19 cellular contexts compared by ENCODE assay signal in genomic region chr9:109977521-109977920, GRCh38.
DNase-seq lines count a peak whose midpoint lies in the region; ATAC-seq and TF ChIP-seq lines count a peak whose summit lies in the region.
"Had no signal": no experiment of that assay in that cellular context is flagged by ENCODE, and none has a peak within 500 bp of the region (broad histone marks: within the 10 kb centered on the region; RNA-seq: fewer than 3 reads in every experiment).

No MANE protein-coding gene starts in this region.

- no peak overlapping the region for H3K4me3 Mint-ChIP-seq in activated CD4-positive, alpha-beta T cell treated with anti-CD3 and anti-CD28 coated beads, Interleukin-2, amount 10 ng/mL, durations not matched to agents 24 days and 14 days
- H3K4me3 Mint-ChIP-seq in endodermal cell = no peak overlapping the region
- H3K4me3 Mint-ChIP-seq: CD4-positive, alpha-beta memory T cell had no signal

- no peak for DNase-seq in activated CD4-positive, alpha-beta T cell treated with anti-CD3 and anti-CD28 coated beads, Interleukin-2, amount 10 ng/mL, durations not matched to agents 24 days and 14 days
- DNase-seq in activated CD4-positive, alpha-beta T cell treated with anti-CD3 and anti-CD28 coated beads for 1 hour = no peak
- DNase-seq in stimulated activated CD4-positive, alpha-beta T cell treated with anti-CD3 and anti-CD28 coated beads, Interleukin-1b, Interleukin-23, amount 100 ng/mL, for 48 hours = peak; percentile 60
- DNase-seq in stimulated activated CD4-positive, alpha-beta T cell treated with anti-CD3 and anti-CD28 coated beads, Interleukin-4, amount 100 ng/mL, for 24 hours = no peak
- DNase-seq in endodermal cell (peak; percentile 10), SHP77 (lab: John Stamatoyannopoulos, UW) (no peak)
- DNase-seq: CD4-positive, alpha-beta memory T cell; DMS53; EL; GOT3; MM.1S; NCI-H1092; NCI-H1436 treated with DMSO at 0.1 percent for 48 hours; NCI-H2029; NCI-H526; PC-9 had no signal

- peaks cover 3% of the 10 kb centered on the region for H3K36me3 Mint-ChIP-seq in activated CD4-positive, alpha-beta T cell treated with anti-CD3 and anti-CD28 coated beads, Interleukin-2, amount 10 ng/mL, durations not matched to agents 24 days and 14 days (ENCODE audit: low read depth)
- H3K36me3 Mint-ChIP-seq in endodermal cell (ENCODE audit: low read depth) = no peaks in the 10 kb centered on the region
- H3K36me3 Mint-ChIP-seq: CD4-positive, alpha-beta memory T cell had no signal

- H3K4me1 ChIP-seq in endodermal cell (ENCODE audit: control insufficient read depth, insufficient read depth, low read length) = no peaks in the 10 kb centered on the region

- no peaks in the 10 kb centered on the region for H3K9me3 ChIP-seq in endodermal cell (ENCODE audit: control insufficient read depth, low read length)

- no peaks in the 10 kb centered on the region for H3K36me3 ChIP-seq in endodermal cell (ENCODE audit: control insufficient read depth, insufficient read depth, low read length)

- H3K27ac ChIP-seq in endodermal cell (ENCODE audit: low read depth, low read length) = no peak overlapping the region
- H3K27ac ChIP-seq: PC-9, RWPE1 had no signal

- H3K9ac ChIP-seq in endodermal cell (ENCODE audit: extremely low read depth, low read length, poor library complexity, severe bottlenecking) = no peak overlapping the region

- H3K9me3 Mint-ChIP-seq in activated CD4-positive, alpha-beta T cell treated with anti-CD3 and anti-CD28 coated beads, Interleukin-2, amount 10 ng/mL, durations not matched to agents 24 days and 14 days = peaks cover 5% of the 10 kb centered on the region
- peaks cover 6% of the 10 kb centered on the region for H3K9me3 Mint-ChIP-seq in endodermal cell

- no peak for ATAC-seq in GM19463 (IDR thresholded peaks at IDR 0.05; ENCODE audit: unreplicated experiment)
- ATAC-seq: HCT116 had no signal

- H3K4me1 Mint-ChIP-seq in activated CD4-positive, alpha-beta T cell treated with anti-CD3 and anti-CD28 coated beads, Interleukin-2, amount 10 ng/mL, durations not matched to agents 24 days and 14 days = peaks cover 54% of the 10 kb centered on the region
- no peaks in the 10 kb centered on the region for H3K4me1 Mint-ChIP-seq in endodermal cell

- WGBS in endodermal cell (ENCODE audit: insufficient coverage in 1 of 2, insufficient read length in 1 of 2), 2 experiments = 94 to 100% methylated on average over 2 of the region's 2 CpGs

- no peak for TF ChIP-seq CTCF in endodermal cell (conservative IDR thresholded peaks at IDR 0.05)

- no peak overlapping the region for H3K4me3 ChIP-seq in endodermal cell (ENCODE audit: low read length)
- H3K4me3 ChIP-seq: PC-9 had no signal

- intact Hi-C loops in activated CD4-positive, alpha-beta T cell treated with anti-CD3 and anti-CD28 coated beads, Interleukin-2, amount 10 ng/mL, durations not matched to agents 24 days and 14 days (cut with micrococcal nuclease) = loop anchor here (2.0 to 10.0 kb wide), 2 partner anchors 27 to 533 kb away; no protein-coding TSS in a partner anchor

- no peaks in the 10 kb centered on the region for H3K27me3 ChIP-seq in endodermal cell (ENCODE audit: control insufficient read depth, insufficient read depth, low read length, poor library complexity, severe bottlenecking)

- no peaks in the 10 kb centered on the region for H3K27me3 Mint-ChIP-seq in activated CD4-positive, alpha-beta T cell treated with anti-CD3 and anti-CD28 coated beads, Interleukin-2, amount 10 ng/mL, durations not matched to agents 24 days and 14 days
- H3K27me3 Mint-ChIP-seq in endodermal cell (ENCODE audit: insufficient read depth) = no peaks in the 10 kb centered on the region
- H3K27me3 Mint-ChIP-seq: CD4-positive, alpha-beta memory T cell had no signal

- peak overlapping the region; percentile 36 for H3K27ac Mint-ChIP-seq in activated CD4-positive, alpha-beta T cell treated with anti-CD3 and anti-CD28 coated beads, Interleukin-2, amount 10 ng/mL, durations not matched to agents 24 days and 14 days
- no peak overlapping the region for H3K27ac Mint-ChIP-seq in endodermal cell

Comparison
In these comparisons a context has a peak if more than half of its experiments do, and no peak if none do; other contexts are left out.
1. DNase-seq: peak in stimulated activated CD4-positive, alpha-beta T cell treated with anti-CD3 and anti-CD28 coated beads, Interleukin-1b, Interleukin-23, amount 100 ng/mL, for 48 hours (single experiment) and endodermal cell (single experiment); none in activated CD4-positive, alpha-beta T cell treated with anti-CD3 and anti-CD28 coated beads, Interleukin-2, amount 10 ng/mL, durations not matched to agents 24 days and 14 days (single experiment), activated CD4-positive, alpha-beta T cell treated with anti-CD3 and anti-CD28 coated beads for 1 hour (single experiment), stimulated activated CD4-positive, alpha-beta T cell treated with anti-CD3 and anti-CD28 coated beads, Interleukin-4, amount 100 ng/mL, for 24 hours (single experiment) and SHP77 (0 of 2).